In the genomic region with DNA sequence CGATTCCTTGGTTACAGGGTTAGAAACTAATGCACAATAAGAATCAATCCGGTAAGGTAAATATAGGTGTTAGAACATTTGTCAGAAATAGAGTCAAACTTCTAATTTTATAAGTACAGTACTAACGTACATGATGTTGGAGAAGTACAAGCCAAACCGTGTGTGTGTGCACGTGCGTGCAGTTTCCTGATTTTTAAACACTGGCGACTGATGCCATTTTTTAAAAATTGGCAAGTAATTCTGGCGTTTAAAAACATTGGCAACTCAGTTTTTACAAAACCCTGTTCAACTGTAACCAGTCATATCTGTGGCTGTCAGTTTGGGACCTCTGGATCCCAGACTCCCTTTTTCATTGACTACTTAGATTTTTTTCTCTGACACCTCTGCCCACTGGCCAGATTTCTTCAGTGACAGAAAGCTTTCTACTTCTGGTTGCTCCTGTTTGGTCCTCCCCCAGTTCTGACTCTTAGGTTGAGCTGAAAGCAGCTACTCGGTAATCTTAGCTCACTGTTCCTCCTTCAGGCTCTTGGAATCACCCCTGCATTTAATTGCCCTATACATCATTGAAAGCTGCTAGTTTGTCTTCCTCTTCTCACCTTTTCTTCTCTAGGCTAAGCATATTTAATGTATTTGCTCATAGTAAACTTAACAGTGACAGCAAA, we compare ENCODE assay signal across 9 cellular contexts. TPM values are rescaled to one million over a fixed set of nuclear protein-coding genes. Genes with fewer than 3 reads are reported as not detected.
DNase-seq lines count a peak whose midpoint lies in the region; ATAC-seq, FAIRE-seq and TF ChIP-seq lines count a peak whose summit lies in the region.
"Had no signal": no experiment of that assay in that cellular context is flagged by ENCODE, and none has a peak within 500 bp of the region (broad histone marks: within the 10 kb centered on the region; RNA-seq: fewer than 3 reads in every experiment).

No MANE protein-coding gene starts in this region.

- TF ChIP-seq POLR2A in gastroesophageal sphincter (IDR thresholded peaks at IDR 0.05) = no peak

- H3K27me3 ChIP-seq in gastroesophageal sphincter = no peaks in the 10 kb centered on the region
- H3K27me3 ChIP-seq in small intestine (ENCODE audit: control insufficient read depth in 2 of 2, insufficient read depth in 2 of 2, low read length in 2 of 2) = no peaks in the 10 kb centered on the region

- ATAC-seq in T-helper 17 cell = no peak
- ATAC-seq in gastroesophageal sphincter = no peak
- ATAC-seq in HG03521 (IDR thresholded peaks at IDR 0.05; ENCODE audit: unreplicated experiment) = no peak

- DNase-seq in DMS 273 (lab: John Stamatoyannopoulos, UW; ENCODE audit: unreplicated experiment) (peak; percentile 5), DMS 273 treated with DMSO at 0.1 percent for 48 hours (lab: John Stamatoyannopoulos, UW) (no peak), T-helper 17 cell (no peak), small intestine (no peak), hypothalamus (lab: John Stamatoyannopoulos, UW) (no peak), foreskin melanocyte (no peak)

- peak overlapping the region; percentile 97 for H3K4me3 Mint-ChIP-seq in T-helper 17 cell

- H3K36me3 ChIP-seq in gastroesophageal sphincter (peaks cover 0 to 3% of the 10 kb centered on the region in 2 donors), small intestine (ENCODE audit: control insufficient read depth in 2 of 2, insufficient read depth in 2 of 2, low read length in 2 of 2) (peaks cover 0 to 2% of the 10 kb centered on the region in 2 donors)

- peak overlapping the region; percentile 88 to 89 for H3K4me3 ChIP-seq in gastroesophageal sphincter
- peak overlapping the region; percentile 74 to 82 for H3K4me3 ChIP-seq in small intestine (ENCODE audit: low read depth in 1 of 2, low read length in 2 of 2)

- no peak for TF ChIP-seq EP300 in gastroesophageal sphincter (IDR thresholded peaks at IDR 0.05)

- 1 to 5% methylated on average over 8 to 9 of the region's 9 CpGs for WGBS in gastroesophageal sphincter (ENCODE audit: low coverage in 1 of 2), 2 donors
- WGBS in small intestine, 3 donors = 1 to 2% (median 2%) methylated on average over 9 of the region's 9 CpGs

- peak overlapping the region; percentile 98 for H3K27ac Mint-ChIP-seq in T-helper 17 cell

- peaks cover 8 to 26% (median 12%) of the 10 kb centered on the region in 3 donors for H3K4me1 ChIP-seq in gastroesophageal sphincter
- H3K4me1 ChIP-seq in small intestine (ENCODE audit: control insufficient read depth in 2 of 2, insufficient read depth in 1 of 2, low read depth in 1 of 2, low read length in 1 of 2) = no peaks in the 10 kb centered on the region

- H3K36me3 Mint-ChIP-seq in T-helper 17 cell (ENCODE audit: low read depth) = peaks cover 11% of the 10 kb centered on the region

- H3K27me3 Mint-ChIP-seq in T-helper 17 cell = no peaks in the 10 kb centered on the region

- FAIRE-seq in small intestine (lab: Jason Lieb, UNC) = no peak
- FAIRE-seq: A204.1 had no signal

- H3K9me3 ChIP-seq in T-helper 17 cell (ENCODE audit: control insufficient read depth, low read length, poor library complexity, severe bottlenecking) (no peaks in the 10 kb centered on the region), gastroesophageal sphincter (no peaks in the 10 kb centered on the region), small intestine (ENCODE audit: control insufficient read depth, low read depth) (no peaks in the 10 kb centered on the region)

- peaks cover 30% of the 10 kb centered on the region for H3K4me1 Mint-ChIP-seq in T-helper 17 cell

- peak overlapping the region; percentile 64 to 85 (median 84) for H3K27ac ChIP-seq in gastroesophageal sphincter
- peak overlapping the region in 1 of 2 donors; percentile 99 for H3K27ac ChIP-seq in small intestine (ENCODE audit: low read depth in 1 of 2, low read length in 1 of 2)

- TF ChIP-seq CTCF in gastroesophageal sphincter (IDR thresholded peaks at IDR 0.05) = no peak

RNA-seq across cellular contexts. Expression of gene ATG7, which starts 0.8 kb away (rescaled TPM):
- total RNA-seq in T-helper 17 cell (10 to 100 TPM; 34.0 to 36.9 TPM), gastroesophageal sphincter (10 to 100 TPM; 28.3 to 64.9 (median 36.5) TPM)
- polyA plus RNA-seq in small intestine = 10 to 100 TPM in 1 of 3 donors, 1 to 10 TPM in 2; 7.8 to 15.2 (median 8.1) TPM
